In the genomic region with DNA sequence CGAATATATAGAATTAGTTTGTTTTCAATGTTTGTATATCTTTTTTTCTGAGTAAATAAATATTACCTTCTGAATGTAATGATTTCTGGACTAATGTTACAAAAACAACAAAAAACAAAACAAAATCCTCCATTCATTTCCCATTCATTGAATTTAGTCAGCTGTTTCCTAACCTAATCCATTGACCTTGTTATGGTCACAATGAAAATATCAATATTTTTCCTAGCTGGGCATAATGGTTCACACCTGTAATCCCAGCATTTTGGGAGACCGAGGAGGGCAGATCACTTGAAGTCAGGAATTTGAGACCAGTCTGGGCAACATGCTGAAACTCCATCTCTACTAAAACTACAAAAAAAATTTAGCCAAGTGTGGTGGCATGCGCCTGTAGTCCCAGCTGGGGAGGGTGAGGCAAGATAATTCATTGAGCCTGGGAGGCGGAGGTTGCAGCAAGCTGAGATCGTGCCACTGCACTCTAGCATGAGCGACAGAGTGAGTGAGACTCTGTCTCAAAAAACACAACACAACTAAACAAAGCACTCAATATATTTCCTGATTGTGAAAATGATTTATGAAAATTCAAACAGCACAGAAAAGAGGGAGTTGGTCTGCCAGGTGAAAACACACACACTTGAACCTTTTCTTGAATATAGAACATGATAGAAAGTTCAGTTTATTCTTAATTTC, we compare ENCODE assay signal across 19 cellular contexts. TPM values are rescaled to one million over a fixed set of nuclear protein-coding genes. Genes with fewer than 3 reads are reported as not detected.
"Had no signal": no experiment of that assay in that cellular context is flagged by ENCODE, and none has a peak within 500 bp of the region (broad histone marks: within the 10 kb centered on the region; RNA-seq: fewer than 3 reads in every experiment).

No MANE protein-coding gene starts in this region.

- H3K36me3 ChIP-seq: adrenal gland, lower lobe of right lung, neutrophil, vagina had no signal

- H3K79me2 ChIP-seq: hepatocyte had no signal

- H2AFZ ChIP-seq: hepatocyte had no signal

- DNase-seq: activated CD4-positive, alpha-beta T cell treated with anti-CD3 and anti-CD28 coated beads, Interleukin-2, amount 10 ng/mL, durations not matched to agents 7 days and 5 days; activated naive CD4-positive, alpha-beta T cell treated with anti-CD3 and anti-CD28 coated beads, Interleukin-2, amount 50 U/mL, for 16 hours; activated T-cell treated with anti-CD3 and anti-CD28 coated beads for 4 hours; adrenal gland; cerebellar nuclear complex; kidney; lower lobe of right lung; midbrain; naive thymus-derived CD8-positive, alpha-beta T cell; posterior cingulate gyrus; SK-N-SH; stimulated activated CD4-positive, alpha-beta T cell treated with anti-CD3 and anti-CD28 coated beads, Interleukin-4, amount 100 ng/mL, for 1 hour; stimulated activated CD8-positive, alpha-beta memory T cell treated with anti-CD3 and anti-CD28 coated beads, Interleukin-4, amount 100 ng/mL, for 48 hours; stimulated activated naive CD8-positive, alpha-beta T cell treated with anti-CD3 and anti-CD28 coated beads, Interleukin-15, Interleukin-2, amounts not matched to agents 100 U/mL and 50 U/mL, for 24 hours had no signal

- H3K27me3 ChIP-seq: adrenal gland, hepatocyte, neutrophil, vagina had no signal

- H3K9ac ChIP-seq: SK-N-SH had no signal

- ATAC-seq: naive thymus-derived CD8-positive, alpha-beta T cell; stimulated activated naive CD8-positive, alpha-beta T cell treated with anti-CD3 and anti-CD28 coated beads, Interleukin-15, Interleukin-2, amounts not matched to agents 100 U/mL and 50 U/mL, for 24 hours; WTC11 had no signal

- H3K4me3 ChIP-seq: adrenal gland, hepatocyte, lower lobe of right lung, vagina had no signal

- H3K4me2 ChIP-seq: hepatocyte, SK-N-SH had no signal

- H3K9me3 ChIP-seq: lower lobe of right lung, neutrophil, SK-N-SH, vagina had no signal

- H3K27ac ChIP-seq: hepatocyte, lower lobe of right lung, neutrophil, vagina had no signal

RNA-seq across cellular contexts. Expression of a gene that starts 23.0 kb away (rescaled TPM):
- total RNA-seq: activated CD8-positive, alpha-beta memory T cell treated with anti-CD3 and anti-CD28 coated beads for 36 hours; naive thymus-derived CD8-positive, alpha-beta T cell had no signal
- polyA plus RNA-seq: naive thymus-derived CD8-positive, alpha-beta T cell had no signal
